In the genomic region with DNA sequence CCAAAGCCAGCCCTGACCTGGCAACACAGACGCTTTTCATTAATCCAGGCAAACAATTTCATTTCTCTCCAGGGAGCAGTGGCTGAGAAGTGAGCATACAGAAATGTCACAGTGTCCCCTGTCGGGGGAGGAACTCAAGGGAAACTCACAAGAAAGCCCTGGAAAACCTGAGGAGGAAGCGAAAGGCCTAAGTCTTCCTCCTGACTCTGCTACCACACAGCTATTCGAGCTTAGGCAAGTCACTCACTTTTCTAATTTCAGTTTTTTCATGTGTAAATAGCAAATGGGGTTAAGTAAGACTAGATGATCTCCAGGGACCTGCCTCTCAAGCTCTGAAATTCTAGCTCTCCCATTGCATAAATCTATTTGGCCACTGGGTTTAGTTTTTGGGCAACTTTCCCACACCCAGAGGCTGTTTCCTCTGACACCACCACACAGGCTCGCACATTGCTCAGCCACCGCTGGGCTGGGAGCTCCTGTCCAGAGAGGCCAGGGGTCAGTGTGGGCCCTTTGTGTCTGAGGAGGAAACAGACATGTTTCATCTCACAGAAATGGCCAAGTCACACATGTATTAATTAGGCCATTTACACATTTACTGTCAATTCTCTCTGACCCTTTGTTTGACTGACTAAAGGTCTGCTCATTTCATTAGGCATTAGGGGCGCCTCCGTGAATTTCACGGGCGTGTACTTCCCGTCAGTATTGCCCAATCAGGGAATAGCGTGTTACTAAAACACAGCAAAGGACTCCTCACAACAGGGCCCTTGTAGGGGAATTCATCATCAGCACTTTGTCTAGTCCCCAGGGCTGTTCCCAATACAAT, we compare ENCODE assay signal across 8 cellular contexts. TPM values are rescaled to one million over a fixed set of nuclear protein-coding genes. Genes with fewer than 3 reads are reported as not detected.
A peak's percentile ranks its signal among the peaks of the same experiment; 100 is the strongest.
DNase-seq lines count a peak whose midpoint lies in the region; ATAC-seq and TF ChIP-seq lines count a peak whose summit lies in the region.

No MANE protein-coding gene starts in this region.

- H2AFZ ChIP-seq in fibroblast of lung (ENCODE audit: low read length), result no peak overlapping the region

- peak; percentile 58 for TF ChIP-seq POLR2A in ovary (IDR thresholded peaks at IDR 0.05)
- TF ChIP-seq POLR2A in GM18505 (IDR thresholded peaks at IDR 0.05; ENCODE audit: borderline replicate concordance, extremely low read depth, insufficient read depth, insufficient read length), result no peak

- TF ChIP-seq EP300 in ovary (IDR thresholded peaks at IDR 0.05), result peak; percentile 78

- H3K9me3 ChIP-seq in HEK293 (ENCODE audit: control insufficient read depth, insufficient read depth, low read depth, low read length) (no peaks in the 10 kb centered on the region), fibroblast of lung (ENCODE audit: control insufficient read depth, insufficient read depth, low read depth, low read length) (no peaks in the 10 kb centered on the region), ovary (no peaks in the 10 kb centered on the region)

- H4K20me1 ChIP-seq in fibroblast of lung (ENCODE audit: control insufficient read depth, extremely low read depth, insufficient read depth, low read length), result no peaks in the 10 kb centered on the region

- H3K27ac ChIP-seq in HEK293 (ENCODE audit: extremely low read depth, low read depth, low read length), result peak overlapping the region; percentile 37; the same call in 1 of the 2 replicates
- peak overlapping the region; percentile 79 for H3K27ac ChIP-seq in fibroblast of lung (ENCODE audit: insufficient read depth, low read length)
- H3K27ac ChIP-seq in ovary, result peak overlapping the region; percentile 62 to 66

- peak overlapping the region; percentile 60 for H3K4me2 ChIP-seq in fibroblast of lung (ENCODE audit: extremely low read depth, insufficient read depth, low read length)

- H3K79me2 ChIP-seq in fibroblast of lung (ENCODE audit: control insufficient read depth, insufficient read depth, low read length), result peaks cover 6% of the 10 kb centered on the region

- ATAC-seq in HG03039 (IDR thresholded peaks at IDR 0.05; ENCODE audit: unreplicated experiment), result no peak
- ATAC-seq in GM18505 (IDR thresholded peaks at IDR 0.05; ENCODE audit: unreplicated experiment), result no peak

- CTCF ChIA-PET in HEK293 (lab: Yijun Ruan, JAX), result interaction anchor here (0.6 to 1.0 kb wide), 2 partner anchors 102 to 605 kb away, joined by 3 read pairs; no protein-coding TSS in a partner anchor

- H3K27me3 ChIP-seq in fibroblast of lung (ENCODE audit: control insufficient read depth, insufficient read depth, low read length) (no peaks in the 10 kb centered on the region), ovary (no peaks in the 10 kb centered on the region)

- 23 to 30% (median 27%) methylated on average over 12 of the region's 12 CpGs for WGBS in ovary, 3 donors

- intact Hi-C loops in ovary (cut with DNase I), result no loop called here

- H3K36me3 ChIP-seq in HEK293 (ENCODE audit: control insufficient read depth in 2 of 2, insufficient read depth in 1 of 2, low read length in 2 of 2), result peaks cover 32 to 98% of the 10 kb centered on the region in 2 experiments
- peaks cover 36% of the 10 kb centered on the region for H3K36me3 ChIP-seq in fibroblast of lung (ENCODE audit: control insufficient read depth, insufficient read depth, low read length)
- no peaks in the 10 kb centered on the region for H3K36me3 ChIP-seq in ovary

- TF ChIP-seq CTCF in AG09309 (IDR thresholded peaks at IDR 0.05; ENCODE audit: control insufficient read depth, insufficient read depth, low read depth, low read length, missing control alignments) (peak; percentile 19), HEK293 (tag by site-specific recombination; IDR thresholded peaks at IDR 0.05) (no peak), fibroblast of lung (conservative IDR thresholded peaks at IDR 0.05 in 1 of 2, IDR thresholded peaks at IDR 0.05 in 1 of 2; ENCODE audit: low read depth in 1 of 2, low read length in 2 of 2) (peak in 1 of 2 donors; percentile 13), ovary (IDR thresholded peaks at IDR 0.05) (peak in 1 of 3 donors; percentile 61)

- H3K4me3 ChIP-seq in AG09309 (ENCODE audit: control insufficient read depth, low read depth, low read length), result peak overlapping the region; percentile 23
- H3K4me3 ChIP-seq in HEK293 (ENCODE audit: low read depth, low read length), result no peak overlapping the region
- no peak overlapping the region for H3K4me3 ChIP-seq in fibroblast of lung (replicated peaks in 1 of 4; ENCODE audit: control extremely low read depth in 1 of 4, insufficient read depth in 1 of 4, low read depth in 3 of 4, low read length in 4 of 4)
- H3K4me3 ChIP-seq in ovary, result no peak overlapping the region

- H3K9ac ChIP-seq in fibroblast of lung (ENCODE audit: insufficient read depth, low read length), result peak overlapping the region; percentile 4

- H3K4me1 ChIP-seq in HEK293 (ENCODE audit: control insufficient read depth, insufficient read depth, low read length), result 0 out of 2 replicates have a peak, but pooled peaks cover 3% of the 10 kb centered on the region
- H3K4me1 ChIP-seq in fibroblast of lung (ENCODE audit: control insufficient read depth, extremely low read depth, insufficient read depth, low read length), result peaks cover 30% of the 10 kb centered on the region
- H3K4me1 ChIP-seq in ovary (ENCODE audit: insufficient read depth), result peaks cover 10% of the 10 kb centered on the region

- POLR2A ChIA-PET in HEK293 (lab: Yijun Ruan, JAX), result interaction anchor here (1.4 kb wide), 1 partner anchor 11 kb away, joined by 6 read pairs; no protein-coding TSS in a partner anchor

- peak; percentile 98 for DNase-seq in AG09309 (ENCODE audit: low read depth)
- DNase-seq in T1000 (lab: John Stamatoyannopoulos, UW), result peak; percentile 80
- peak; percentile 96 to 99 for DNase-seq in fibroblast of lung (ENCODE audit: low read depth in 2 of 2)
- peak; percentile 69 to 88 (median 75) for DNase-seq in ovary
- no peak for DNase-seq in ecto neural progenitor cell (ENCODE audit: low spot score)

TF ChIP-seq in HEK293, 187 proteins besides CTCF, POLR2A, EP300 and RAD21:
- TF ChIP-seq FEZF1 (tag by site-specific recombination; IDR thresholded peaks at IDR 0.05) (peak; percentile 42), ZNF239 (tag by site-specific recombination; IDR thresholded peaks at IDR 0.05) (no peak), HOXC10 (CRISPR knock-in tag; IDR thresholded peaks at IDR 0.05) (no peak), ZNF433 (tag by site-specific recombination; IDR thresholded peaks at IDR 0.05; ENCODE audit: low read depth) (no peak), ZNF324 (tag by site-specific recombination; IDR thresholded peaks at IDR 0.05) (no peak), SP7 (tag by site-specific recombination; IDR thresholded peaks at IDR 0.05) (no peak), ZNF292 (tag by site-specific recombination; IDR thresholded peaks at IDR 0.05; ENCODE audit: borderline replicate concordance, low read depth) (no peak), ZNF174 (tag by site-specific recombination; IDR thresholded peaks at IDR 0.05) (no peak), ZSCAN23 (tag by site-specific recombination; IDR thresholded peaks at IDR 0.05) (no peak), GLI4 (tag by site-specific recombination; IDR thresholded peaks at IDR 0.05) (no peak), ZBTB8A (tag by site-specific recombination; IDR thresholded peaks at IDR 0.05) (0 out of 2 replicates have a peak, but pooled peaks have one; percentile 14), ZNF747 (tag by site-specific recombination; IDR thresholded peaks at IDR 0.05) (no peak), ZBTB1 (tag by site-specific recombination; IDR thresholded peaks at IDR 0.05) (no peak), ZNF626 (tag by site-specific recombination; IDR thresholded peaks at IDR 0.05) (no peak), ZNF335 (tag by site-specific recombination; conservative IDR thresholded peaks at IDR 0.05) (no peak), KLF10 (tag by site-specific recombination; IDR thresholded peaks at IDR 0.05) (no peak), ZFP3 (tag by site-specific recombination; IDR thresholded peaks at IDR 0.05; ENCODE audit: low read depth) (no peak), ZFP69B (tag by site-specific recombination; IDR thresholded peaks at IDR 0.05) (no peak)
- TF ChIP-seq, protein P1, sequence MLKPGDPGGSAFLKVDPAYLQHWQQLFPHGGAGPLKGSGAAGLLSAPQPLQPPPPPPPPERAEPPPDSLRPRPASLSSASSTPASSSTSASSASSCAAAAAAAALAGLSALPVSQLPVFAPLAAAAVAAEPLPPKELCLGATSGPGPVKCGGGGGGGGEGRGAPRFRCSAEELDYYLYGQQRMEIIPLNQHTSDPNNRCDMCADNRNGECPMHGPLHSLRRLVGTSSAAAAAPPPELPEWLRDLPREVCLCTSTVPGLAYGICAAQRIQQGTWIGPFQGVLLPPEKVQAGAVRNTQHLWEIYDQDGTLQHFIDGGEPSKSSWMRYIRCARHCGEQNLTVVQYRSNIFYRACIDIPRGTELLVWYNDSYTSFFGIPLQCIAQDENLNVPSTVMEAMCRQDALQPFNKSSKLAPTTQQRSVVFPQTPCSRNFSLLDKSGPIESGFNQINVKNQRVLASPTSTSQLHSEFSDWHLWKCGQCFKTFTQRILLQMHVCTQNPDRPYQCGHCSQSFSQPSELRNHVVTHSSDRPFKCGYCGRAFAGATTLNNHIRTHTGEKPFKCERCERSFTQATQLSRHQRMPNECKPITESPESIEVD (tag by site-specific recombination; IDR thresholded peaks at IDR 0.05), result peak; percentile 69
- TF ChIP-seq, protein P2, sequence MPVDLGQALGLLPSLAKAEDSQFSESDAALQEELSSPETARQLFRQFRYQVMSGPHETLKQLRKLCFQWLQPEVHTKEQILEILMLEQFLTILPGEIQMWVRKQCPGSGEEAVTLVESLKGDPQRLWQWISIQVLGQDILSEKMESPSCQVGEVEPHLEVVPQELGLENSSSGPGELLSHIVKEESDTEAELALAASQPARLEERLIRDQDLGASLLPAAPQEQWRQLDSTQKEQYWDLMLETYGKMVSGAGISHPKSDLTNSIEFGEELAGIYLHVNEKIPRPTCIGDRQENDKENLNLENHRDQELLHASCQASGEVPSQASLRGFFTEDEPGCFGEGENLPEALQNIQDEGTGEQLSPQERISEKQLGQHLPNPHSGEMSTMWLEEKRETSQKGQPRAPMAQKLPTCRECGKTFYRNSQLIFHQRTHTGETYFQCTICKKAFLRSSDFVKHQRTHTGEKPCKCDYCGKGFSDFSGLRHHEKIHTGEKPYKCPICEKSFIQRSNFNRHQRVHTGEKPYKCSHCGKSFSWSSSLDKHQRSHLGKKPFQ (tag by site-specific recombination; IDR thresholded peaks at IDR 0.05), result no peak
TF ChIP-seq in HEK293: peak in this region for 3.

RNA-seq across cellular contexts. Expression of a gene that starts 9.8 kb away (rescaled TPM):
- total RNA-seq in fibroblast of lung (11.6 and 19.5 TPM in 2 replicates), ovary (100 to 1,000 TPM in 1 of 7 donors, 10 to 100 TPM in 6; 22.3 to 114 (median 87.3) TPM)
- polyA plus RNA-seq in fibroblast of lung (44.5 and 46.8 TPM in 2 replicates), ovary (10 to 100 TPM; 43.7 to 84.2 TPM)
- 57.0 and 66.6 TPM in 2 replicates for polyA plus RNA-seq in fibroblast of lung (2012)
- 11.5 and 12.8 TPM in 2 replicates for polyA minus RNA-seq in fibroblast of lung (ENCODE audit: low replicate concordance)
